Comparison of ENCODE assay signal across 1 cellular context in the genomic region with DNA sequence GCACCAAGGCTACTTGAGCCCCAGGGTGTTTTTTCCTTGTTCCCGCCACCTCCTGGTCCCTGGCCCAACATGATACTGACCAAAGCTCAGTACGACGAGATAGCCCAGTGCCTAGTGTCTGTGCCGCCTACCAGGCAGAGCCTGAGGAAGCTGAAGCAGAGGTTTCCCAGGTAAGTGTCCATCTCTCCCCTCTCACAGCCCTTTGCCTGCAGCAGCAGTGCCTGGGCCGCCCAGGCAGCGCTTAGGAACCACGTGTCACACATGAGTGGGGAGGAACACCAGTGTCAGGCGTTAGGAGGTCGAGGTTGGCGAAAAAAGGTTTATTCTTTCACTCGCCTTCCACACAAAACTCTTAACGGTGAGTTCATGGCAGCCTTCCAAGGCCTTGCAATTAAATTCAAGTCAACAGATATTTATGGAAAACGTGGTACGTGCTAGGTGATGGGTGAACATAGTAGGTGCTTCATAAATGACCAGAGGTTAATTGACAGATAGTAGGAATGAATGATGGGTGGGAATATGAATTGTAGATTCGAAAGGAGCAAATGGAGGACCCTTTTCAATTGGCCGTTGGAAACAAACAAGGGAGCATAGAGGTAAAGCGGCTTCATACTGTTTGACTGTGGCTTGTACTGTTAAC.
A peak's percentile ranks its signal among the peaks of the same experiment; 100 is the strongest.
TF ChIP-seq lines count a peak whose summit lies in the region.

No MANE protein-coding gene starts in this region.

TF ChIP-seq in HepG2, 621 proteins besides CTCF, POLR2A, EP300 and RAD21 (continued from another document and continues in another):
- TF ChIP-seq, protein P1, sequence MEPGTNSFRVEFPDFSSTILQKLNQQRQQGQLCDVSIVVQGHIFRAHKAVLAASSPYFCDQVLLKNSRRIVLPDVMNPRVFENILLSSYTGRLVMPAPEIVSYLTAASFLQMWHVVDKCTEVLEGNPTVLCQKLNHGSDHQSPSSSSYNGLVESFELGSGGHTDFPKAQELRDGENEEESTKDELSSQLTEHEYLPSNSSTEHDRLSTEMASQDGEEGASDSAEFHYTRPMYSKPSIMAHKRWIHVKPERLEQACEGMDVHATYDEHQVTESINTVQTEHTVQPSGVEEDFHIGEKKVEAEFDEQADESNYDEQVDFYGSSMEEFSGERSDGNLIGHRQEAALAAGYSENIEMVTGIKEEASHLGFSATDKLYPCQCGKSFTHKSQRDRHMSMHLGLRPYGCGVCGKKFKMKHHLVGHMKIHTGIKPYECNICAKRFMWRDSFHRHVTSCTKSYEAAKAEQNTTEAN (CRISPR knock-in tag; conservative IDR thresholded peaks at IDR 0.05): 0 out of 2 replicates have a peak, but pooled peaks have one; percentile 30
- TF ChIP-seq TBX2 (CRISPR knock-in tag; IDR thresholded peaks at IDR 0.05; ENCODE audit: borderline replicate concordance): peak; percentile 43; the same call in 1 of the 2 replicates
- TF ChIP-seq MIER3 (CRISPR knock-in tag; IDR thresholded peaks at IDR 0.05; ENCODE audit: borderline replicate concordance): no peak
- TF ChIP-seq ZNF83 (CRISPR knock-in tag; IDR thresholded peaks at IDR 0.05; ENCODE audit: borderline replicate concordance): peak; percentile 88; the same call in 1 of the 2 replicates
- TF ChIP-seq, protein P2, sequence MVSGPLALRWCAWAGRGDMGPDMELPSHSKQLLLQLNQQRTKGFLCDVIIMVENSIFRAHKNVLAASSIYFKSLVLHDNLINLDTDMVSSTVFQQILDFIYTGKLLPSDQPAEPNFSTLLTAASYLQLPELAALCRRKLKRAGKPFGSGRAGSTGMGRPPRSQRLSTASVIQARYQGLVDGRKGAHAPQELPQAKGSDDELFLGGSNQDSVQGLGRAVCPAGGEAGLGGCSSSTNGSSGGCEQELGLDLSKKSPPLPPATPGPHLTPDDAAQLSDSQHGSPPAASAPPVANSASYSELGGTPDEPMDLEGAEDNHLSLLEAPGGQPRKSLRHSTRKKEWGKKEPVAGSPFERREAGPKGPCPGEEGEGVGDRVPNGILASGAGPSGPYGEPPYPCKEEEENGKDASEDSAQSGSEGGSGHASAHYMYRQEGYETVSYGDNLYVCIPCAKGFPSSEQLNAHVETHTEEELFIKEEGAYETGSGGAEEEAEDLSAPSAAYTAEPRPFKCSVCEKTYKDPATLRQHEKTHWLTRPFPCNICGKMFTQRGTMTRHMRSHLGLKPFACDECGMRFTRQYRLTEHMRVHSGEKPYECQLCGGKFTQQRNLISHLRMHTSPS (CRISPR knock-in tag; IDR thresholded peaks at IDR 0.05; ENCODE audit: low read depth): peak; percentile 15; the same call in 1 of the 2 replicates
- peak; percentile 77; the same call in 1 of the 2 replicates for TF ChIP-seq ZNF747 (CRISPR knock-in tag; IDR thresholded peaks at IDR 0.05; ENCODE audit: borderline replicate concordance)
- 0 out of 2 replicates have a peak, but pooled peaks have one; percentile 33 for TF ChIP-seq ZNF577 (CRISPR knock-in tag; IDR thresholded peaks at IDR 0.05; ENCODE audit: borderline replicate concordance, low read depth)
- TF ChIP-seq, protein P3, sequence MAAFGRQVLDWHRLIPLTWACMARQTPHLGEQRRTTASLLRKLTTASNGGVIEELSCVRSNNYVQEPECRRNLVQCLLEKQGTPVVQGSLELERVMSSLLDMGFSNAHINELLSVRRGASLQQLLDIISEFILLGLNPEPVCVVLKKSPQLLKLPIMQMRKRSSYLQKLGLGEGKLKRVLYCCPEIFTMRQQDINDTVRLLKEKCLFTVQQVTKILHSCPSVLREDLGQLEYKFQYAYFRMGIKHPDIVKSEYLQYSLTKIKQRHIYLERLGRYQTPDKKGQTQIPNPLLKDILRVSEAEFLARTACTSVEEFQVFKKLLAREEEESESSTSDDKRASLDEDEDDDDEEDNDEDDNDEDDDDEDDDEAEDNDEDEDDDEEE (CRISPR knock-in tag; IDR thresholded peaks at IDR 0.05): peak; percentile 54; the same call in 1 of the 2 replicates
- no peak for TF ChIP-seq MTF1 (CRISPR knock-in tag; IDR thresholded peaks at IDR 0.05)
- TF ChIP-seq, protein P4, sequence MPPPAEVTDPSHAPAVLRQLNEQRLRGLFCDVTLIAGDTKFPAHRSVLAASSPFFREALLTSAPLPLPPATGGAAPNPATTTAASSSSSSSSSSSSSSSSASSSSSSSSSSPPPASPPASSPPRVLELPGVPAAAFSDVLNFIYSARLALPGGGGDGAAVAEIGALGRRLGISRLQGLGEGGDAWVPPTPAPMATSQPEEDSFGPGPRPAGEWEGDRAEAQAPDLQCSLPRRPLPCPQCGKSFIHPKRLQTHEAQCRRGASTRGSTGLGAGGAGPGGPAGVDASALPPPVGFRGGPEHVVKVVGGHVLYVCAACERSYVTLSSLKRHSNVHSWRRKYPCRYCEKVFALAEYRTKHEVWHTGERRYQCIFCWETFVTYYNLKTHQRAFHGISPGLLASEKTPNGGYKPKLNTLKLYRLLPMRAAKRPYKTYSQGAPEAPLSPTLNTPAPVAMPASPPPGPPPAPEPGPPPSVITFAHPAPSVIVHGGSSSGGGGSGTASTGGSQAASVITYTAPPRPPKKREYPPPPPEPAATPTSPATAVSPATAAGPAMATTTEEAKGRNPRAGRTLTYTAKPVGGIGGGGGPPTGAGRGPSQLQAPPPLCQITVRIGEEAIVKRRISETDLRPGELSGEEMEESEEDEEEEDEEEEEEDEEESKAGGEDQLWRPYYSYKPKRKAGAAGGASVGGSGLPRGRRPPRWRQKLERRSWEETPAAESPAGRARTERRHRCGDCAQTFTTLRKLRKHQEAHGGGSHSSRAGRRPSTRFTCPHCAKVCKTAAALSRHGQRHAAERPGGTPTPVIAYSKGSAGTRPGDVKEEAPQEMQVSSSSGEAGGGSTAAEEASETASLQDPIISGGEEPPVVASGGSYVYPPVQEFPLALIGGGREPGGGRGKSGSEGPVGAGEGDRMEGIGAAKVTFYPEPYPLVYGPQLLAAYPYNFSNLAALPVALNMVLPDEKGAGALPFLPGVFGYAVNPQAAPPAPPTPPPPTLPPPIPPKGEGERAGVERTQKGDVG (CRISPR knock-in tag; IDR thresholded peaks at IDR 0.05; ENCODE audit: borderline replicate concordance): peak; percentile 79; the same call in 1 of the 2 replicates
- TF ChIP-seq ZNF879 (CRISPR knock-in tag; IDR thresholded peaks at IDR 0.05): 0 out of 2 replicates have a peak, but pooled peaks have one; percentile 90
- peak; percentile 41; the same call in 1 of the 2 replicates for TF ChIP-seq ZNF598 (CRISPR knock-in tag; IDR thresholded peaks at IDR 0.05; ENCODE audit: borderline replicate concordance)
- TF ChIP-seq, protein P5, sequence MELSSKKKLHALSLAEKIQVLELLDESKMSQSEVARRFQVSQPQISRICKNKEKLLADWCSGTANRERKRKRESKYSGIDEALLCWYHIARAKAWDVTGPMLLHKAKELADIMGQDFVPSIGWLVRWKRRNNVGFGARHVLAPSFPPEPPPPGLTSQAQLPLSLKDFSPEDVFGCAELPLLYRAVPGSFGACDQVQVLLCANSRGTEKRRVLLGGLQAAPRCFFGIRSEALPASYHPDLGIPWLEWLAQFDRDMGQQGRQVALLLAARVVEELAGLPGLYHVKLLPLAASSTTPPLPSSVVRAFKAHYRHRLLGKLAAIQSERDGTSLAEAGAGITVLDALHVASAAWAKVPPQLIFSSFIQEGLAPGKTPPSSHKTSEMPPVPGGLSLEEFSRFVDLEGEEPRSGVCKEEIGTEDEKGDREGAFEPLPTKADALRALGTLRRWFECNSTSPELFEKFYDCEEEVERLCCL (CRISPR knock-in tag; IDR thresholded peaks at IDR 0.05; ENCODE audit: borderline replicate concordance): no peak
- TF ChIP-seq, protein P6, sequence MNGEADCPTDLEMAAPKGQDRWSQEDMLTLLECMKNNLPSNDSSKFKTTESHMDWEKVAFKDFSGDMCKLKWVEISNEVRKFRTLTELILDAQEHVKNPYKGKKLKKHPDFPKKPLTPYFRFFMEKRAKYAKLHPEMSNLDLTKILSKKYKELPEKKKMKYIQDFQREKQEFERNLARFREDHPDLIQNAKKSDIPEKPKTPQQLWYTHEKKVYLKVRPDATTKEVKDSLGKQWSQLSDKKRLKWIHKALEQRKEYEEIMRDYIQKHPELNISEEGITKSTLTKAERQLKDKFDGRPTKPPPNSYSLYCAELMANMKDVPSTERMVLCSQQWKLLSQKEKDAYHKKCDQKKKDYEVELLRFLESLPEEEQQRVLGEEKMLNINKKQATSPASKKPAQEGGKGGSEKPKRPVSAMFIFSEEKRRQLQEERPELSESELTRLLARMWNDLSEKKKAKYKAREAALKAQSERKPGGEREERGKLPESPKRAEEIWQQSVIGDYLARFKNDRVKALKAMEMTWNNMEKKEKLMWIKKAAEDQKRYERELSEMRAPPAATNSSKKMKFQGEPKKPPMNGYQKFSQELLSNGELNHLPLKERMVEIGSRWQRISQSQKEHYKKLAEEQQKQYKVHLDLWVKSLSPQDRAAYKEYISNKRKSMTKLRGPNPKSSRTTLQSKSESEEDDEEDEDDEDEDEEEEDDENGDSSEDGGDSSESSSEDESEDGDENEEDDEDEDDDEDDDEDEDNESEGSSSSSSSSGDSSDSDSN (CRISPR knock-in tag; IDR thresholded peaks at IDR 0.05): peak; percentile 57; the same call in 1 of the 2 replicates
- TF ChIP-seq, protein P7, sequence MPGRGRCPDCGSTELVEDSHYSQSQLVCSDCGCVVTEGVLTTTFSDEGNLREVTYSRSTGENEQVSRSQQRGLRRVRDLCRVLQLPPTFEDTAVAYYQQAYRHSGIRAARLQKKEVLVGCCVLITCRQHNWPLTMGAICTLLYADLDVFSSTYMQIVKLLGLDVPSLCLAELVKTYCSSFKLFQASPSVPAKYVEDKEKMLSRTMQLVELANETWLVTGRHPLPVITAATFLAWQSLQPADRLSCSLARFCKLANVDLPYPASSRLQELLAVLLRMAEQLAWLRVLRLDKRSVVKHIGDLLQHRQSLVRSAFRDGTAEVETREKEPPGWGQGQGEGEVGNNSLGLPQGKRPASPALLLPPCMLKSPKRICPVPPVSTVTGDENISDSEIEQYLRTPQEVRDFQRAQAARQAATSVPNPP (CRISPR knock-in tag; IDR thresholded peaks at IDR 0.05): no peak
- TF ChIP-seq, protein P8, sequence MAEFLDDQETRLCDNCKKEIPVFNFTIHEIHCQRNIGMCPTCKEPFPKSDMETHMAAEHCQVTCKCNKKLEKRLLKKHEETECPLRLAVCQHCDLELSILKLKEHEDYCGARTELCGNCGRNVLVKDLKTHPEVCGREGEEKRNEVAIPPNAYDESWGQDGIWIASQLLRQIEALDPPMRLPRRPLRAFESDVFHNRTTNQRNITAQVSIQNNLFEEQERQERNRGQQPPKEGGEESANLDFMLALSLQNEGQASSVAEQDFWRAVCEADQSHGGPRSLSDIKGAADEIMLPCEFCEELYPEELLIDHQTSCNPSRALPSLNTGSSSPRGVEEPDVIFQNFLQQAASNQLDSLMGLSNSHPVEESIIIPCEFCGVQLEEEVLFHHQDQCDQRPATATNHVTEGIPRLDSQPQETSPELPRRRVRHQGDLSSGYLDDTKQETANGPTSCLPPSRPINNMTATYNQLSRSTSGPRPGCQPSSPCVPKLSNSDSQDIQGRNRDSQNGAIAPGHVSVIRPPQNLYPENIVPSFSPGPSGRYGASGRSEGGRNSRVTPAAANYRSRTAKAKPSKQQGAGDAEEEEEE (CRISPR knock-in tag; IDR thresholded peaks at IDR 0.05; ENCODE audit: borderline replicate concordance): no peak
- TF ChIP-seq, protein P9, sequence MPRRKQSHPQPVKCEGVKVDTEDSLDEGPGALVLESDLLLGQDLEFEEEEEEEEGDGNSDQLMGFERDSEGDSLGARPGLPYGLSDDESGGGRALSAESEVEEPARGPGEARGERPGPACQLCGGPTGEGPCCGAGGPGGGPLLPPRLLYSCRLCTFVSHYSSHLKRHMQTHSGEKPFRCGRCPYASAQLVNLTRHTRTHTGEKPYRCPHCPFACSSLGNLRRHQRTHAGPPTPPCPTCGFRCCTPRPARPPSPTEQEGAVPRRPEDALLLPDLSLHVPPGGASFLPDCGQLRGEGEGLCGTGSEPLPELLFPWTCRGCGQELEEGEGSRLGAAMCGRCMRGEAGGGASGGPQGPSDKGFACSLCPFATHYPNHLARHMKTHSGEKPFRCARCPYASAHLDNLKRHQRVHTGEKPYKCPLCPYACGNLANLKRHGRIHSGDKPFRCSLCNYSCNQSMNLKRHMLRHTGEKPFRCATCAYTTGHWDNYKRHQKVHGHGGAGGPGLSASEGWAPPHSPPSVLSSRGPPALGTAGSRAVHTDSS (CRISPR knock-in tag; conservative IDR thresholded peaks at IDR 0.05): no peak
- TF ChIP-seq DNMT1 (CRISPR knock-in tag; IDR thresholded peaks at IDR 0.05): 0 out of 2 replicates have a peak, but pooled peaks have one; percentile 5
- TF ChIP-seq ZNF329 (CRISPR knock-in tag; IDR thresholded peaks at IDR 0.05; ENCODE audit: low read depth): no peak
- peak; percentile 91 for TF ChIP-seq ZNF441 (CRISPR knock-in tag; IDR thresholded peaks at IDR 0.05; ENCODE audit: borderline replicate concordance)
- 0 out of 2 replicates have a peak, but pooled peaks have one; percentile 42 for TF ChIP-seq ARNTL (CRISPR knock-in tag; IDR thresholded peaks at IDR 0.05)
- TF ChIP-seq, protein P10, sequence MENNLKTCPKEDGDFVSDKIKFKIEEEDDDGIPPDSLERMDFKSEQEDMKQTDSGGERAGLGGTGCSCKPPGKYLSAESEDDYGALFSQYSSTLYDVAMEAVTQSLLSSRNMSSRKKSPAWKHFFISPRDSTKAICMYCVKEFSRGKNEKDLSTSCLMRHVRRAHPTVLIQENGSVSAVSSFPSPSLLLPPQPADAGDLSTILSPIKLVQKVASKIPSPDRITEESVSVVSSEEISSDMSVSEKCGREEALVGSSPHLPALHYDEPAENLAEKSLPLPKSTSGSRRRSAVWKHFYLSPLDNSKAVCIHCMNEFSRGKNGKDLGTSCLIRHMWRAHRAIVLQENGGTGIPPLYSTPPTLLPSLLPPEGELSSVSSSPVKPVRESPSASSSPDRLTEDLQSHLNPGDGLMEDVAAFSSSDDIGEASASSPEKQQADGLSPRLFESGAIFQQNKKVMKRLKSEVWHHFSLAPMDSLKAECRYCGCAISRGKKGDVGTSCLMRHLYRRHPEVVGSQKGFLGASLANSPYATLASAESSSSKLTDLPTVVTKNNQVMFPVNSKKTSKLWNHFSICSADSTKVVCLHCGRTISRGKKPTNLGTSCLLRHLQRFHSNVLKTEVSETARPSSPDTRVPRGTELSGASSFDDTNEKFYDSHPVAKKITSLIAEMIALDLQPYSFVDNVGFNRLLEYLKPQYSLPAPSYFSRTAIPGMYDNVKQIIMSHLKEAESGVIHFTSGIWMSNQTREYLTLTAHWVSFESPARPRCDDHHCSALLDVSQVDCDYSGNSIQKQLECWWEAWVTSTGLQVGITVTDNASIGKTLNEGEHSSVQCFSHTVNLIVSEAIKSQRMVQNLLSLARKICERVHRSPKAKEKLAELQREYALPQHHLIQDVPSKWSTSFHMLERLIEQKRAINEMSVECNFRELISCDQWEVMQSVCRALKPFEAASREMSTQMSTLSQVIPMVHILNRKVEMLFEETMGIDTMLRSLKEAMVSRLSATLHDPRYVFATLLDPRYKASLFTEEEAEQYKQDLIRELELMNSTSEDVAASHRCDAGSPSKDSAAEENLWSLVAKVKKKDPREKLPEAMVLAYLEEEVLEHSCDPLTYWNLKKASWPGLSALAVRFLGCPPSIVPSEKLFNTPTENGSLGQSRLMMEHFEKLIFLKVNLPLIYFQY (CRISPR knock-in tag; IDR thresholded peaks at IDR 0.05; ENCODE audit: borderline replicate concordance): 0 out of 2 replicates have a peak, but pooled peaks have one; percentile 3
- TF ChIP-seq RFX1 (IDR thresholded peaks at IDR 0.05): no peak
- TF ChIP-seq, protein P11, sequence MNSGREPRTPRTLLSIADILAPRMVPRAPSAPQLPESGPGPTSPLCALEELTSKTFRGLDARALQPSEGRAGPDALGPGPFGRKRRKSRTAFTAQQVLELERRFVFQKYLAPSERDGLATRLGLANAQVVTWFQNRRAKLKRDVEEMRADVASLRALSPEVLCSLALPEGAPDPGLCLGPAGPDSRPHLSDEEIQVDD (CRISPR knock-in tag; IDR thresholded peaks at IDR 0.05; ENCODE audit: borderline replicate concordance): peak; percentile 83; the same call in 1 of the 2 replicates
- TF ChIP-seq CCDC6 (CRISPR knock-in tag; IDR thresholded peaks at IDR 0.05): no peak
- peak; percentile 40; the same call in 1 of the 2 replicates for TF ChIP-seq ZNF251 (CRISPR knock-in tag; IDR thresholded peaks at IDR 0.05)
